In genomic region chr19:3505598-3506383, GRCh38 we compare ENCODE assay signal across 8 cellular contexts. TPM values are rescaled to one million over a fixed set of nuclear protein-coding genes. Genes with fewer than 3 reads are reported as not detected.
DNase-seq lines count a peak whose midpoint lies in the region; TF ChIP-seq lines count a peak whose summit lies in the region.

Gene FZR1, plus strand, starts transcription at chr19:3506311. Its CDS starts 16,679 bp downstream, at chr19:3522990.

- H3K27me3 Mint-ChIP-seq in activated naive CD4-positive, alpha-beta T cell treated with anti-CD3 and anti-CD28 coated beads, Interleukin-2, amount 10 ng/mL, durations not matched to agents 7 days and 5 days: no peaks in the 10 kb centered on the region

- TF ChIP-seq POLR2A in suprapubic skin (IDR thresholded peaks at IDR 0.05): peak; percentile 51 to 58

- H3K36me3 ChIP-seq in suprapubic skin: peaks cover 21% of the 10 kb centered on the region

- DNase-seq in GM03348 (ENCODE audit: low spot score): peak; percentile 100
- peak; percentile 88 for DNase-seq in HFF-Myc (ENCODE audit: extremely low read depth, low read depth)
- DNase-seq in NAMALWA (ENCODE audit: low spot score): peak; percentile 99
- DNase-seq in SK-N-DZ (ENCODE audit: low spot score): peak; percentile 96
- DNase-seq in activated naive CD4-positive, alpha-beta T cell treated with anti-CD3 and anti-CD28 coated beads, Interleukin-2, amount 10 ng/mL, durations not matched to agents 7 days and 5 days: peak; percentile 99
- peak; percentile 99 for DNase-seq in germinal center (ENCODE audit: low spot score)
- DNase-seq in nucleus accumbens (lab: John Stamatoyannopoulos, UW): peak; percentile 89 to 100 (median 98)
- peak; percentile 99 to 100 for DNase-seq in suprapubic skin (ENCODE audit: low spot score in 2 of 2)

- no peak for TF ChIP-seq EP300 in suprapubic skin (IDR thresholded peaks at IDR 0.05)

- peak within 1 kb of the TSS; percentile 95 for H3K4me3 Mint-ChIP-seq in activated naive CD4-positive, alpha-beta T cell treated with anti-CD3 and anti-CD28 coated beads, Interleukin-2, amount 10 ng/mL, durations not matched to agents 7 days and 5 days

- peaks cover 48% of the 10 kb centered on the region for H3K4me1 Mint-ChIP-seq in activated naive CD4-positive, alpha-beta T cell treated with anti-CD3 and anti-CD28 coated beads, Interleukin-2, amount 10 ng/mL, durations not matched to agents 7 days and 5 days

- H3K4me1 ChIP-seq in suprapubic skin: peaks cover 35% of the 10 kb centered on the region

- WGBS in suprapubic skin: 4% methylated on average over 7 of the region's 79 CpGs

- no peaks in the 10 kb centered on the region for H3K27me3 ChIP-seq in suprapubic skin

- H3K9me3 Mint-ChIP-seq in activated naive CD4-positive, alpha-beta T cell treated with anti-CD3 and anti-CD28 coated beads, Interleukin-2, amount 10 ng/mL, durations not matched to agents 7 days and 5 days: no peaks in the 10 kb centered on the region

- CTCF ChIA-PET in activated naive CD4-positive, alpha-beta T cell treated with anti-CD3 and anti-CD28 coated beads, Interleukin-2, amount 10 ng/mL, durations not matched to agents 7 days and 5 days (lab: Charles Lee): no interaction called here

- H3K27ac ChIP-seq in suprapubic skin: peak within 1 kb of the TSS; percentile 91

- H3K27ac Mint-ChIP-seq in activated naive CD4-positive, alpha-beta T cell treated with anti-CD3 and anti-CD28 coated beads, Interleukin-2, amount 10 ng/mL, durations not matched to agents 7 days and 5 days: peak within 1 kb of the TSS; percentile 94

- H3K36me3 Mint-ChIP-seq in activated naive CD4-positive, alpha-beta T cell treated with anti-CD3 and anti-CD28 coated beads, Interleukin-2, amount 10 ng/mL, durations not matched to agents 7 days and 5 days: peaks cover 31% of the 10 kb centered on the region

- TF ChIP-seq CTCF in HFF-Myc (IDR thresholded peaks at IDR 0.05; ENCODE audit: low read depth, low read length, missing control alignments): no peak
- no peak for TF ChIP-seq CTCF in suprapubic skin (IDR thresholded peaks at IDR 0.05)

- H3K4me3 ChIP-seq in HFF-Myc (replicated peaks; ENCODE audit: low read depth, low read length) (peak within 1 kb of the TSS; percentile 64), suprapubic skin (peak within 1 kb of the TSS; percentile 98)

- no peaks in the 10 kb centered on the region for H3K9me3 ChIP-seq in suprapubic skin

RNA-seq across cellular contexts. Expression of gene FZR1, which starts in this region (rescaled TPM):
- polyA plus RNA-seq in SK-N-DZ (2014; cell fraction: cytosol; rRNA removed): 25.4 and 30.6 TPM in 2 replicates
- polyA plus RNA-seq in SK-N-DZ (2014; cell fraction: nucleus; rRNA removed): 48.4 and 51.8 TPM in 2 replicates
- total RNA-seq in suprapubic skin: 10 to 100 TPM; 45.1 to 51.1 (median 47.9) TPM

Comparison
In these comparisons a context has a peak if more than half of its experiments do, and no peak if none do; other contexts are left out.
1. Peak in every context shown above with its lines: DNase-seq, H3K4me3 ChIP-seq and H3K27ac ChIP-seq.